14 cellular contexts compared by ENCODE assay signal in genomic region chrY:7285388-7285787, GRCh38.
"Had no signal": no experiment of that assay in that cellular context is flagged by ENCODE, and none has a peak within 500 bp of the region (broad histone marks: within the 10 kb centered on the region; RNA-seq: fewer than 3 reads in every experiment).

No MANE protein-coding gene starts in this region.

- DNase-seq: activated CD4-positive, alpha-beta T cell treated with anti-CD3 and anti-CD28 coated beads for 48 hours; adrenal gland; central memory CD4-positive, alpha-beta T cell; effector memory CD4-positive, alpha-beta T cell; kidney; left ventricle myocardium superior; small intestine; transverse colon had no signal

- H3K4me1 ChIP-seq: adrenal gland, gastroesophageal sphincter, parathyroid adenoma, right atrium auricular region, transverse colon had no signal

- H3K9me3 Mint-ChIP-seq: neural crest cell had no signal

- H3K27ac ChIP-seq: adrenal gland, epithelial cell of prostate, gastroesophageal sphincter, parathyroid adenoma, right atrium auricular region, transverse colon, VCaP had no signal

- H3K4me3 Mint-ChIP-seq: neural crest cell had no signal

- H3K9ac ChIP-seq: parathyroid adenoma had no signal

- H3K9me3 ChIP-seq: adrenal gland, gastroesophageal sphincter, right atrium auricular region, transverse colon had no signal

- H3K4me1 Mint-ChIP-seq: neural crest cell had no signal

- ATAC-seq: gastroesophageal sphincter, left ventricle myocardium superior had no signal

- H3K79me2 ChIP-seq: parathyroid adenoma had no signal

- H3K36me3 ChIP-seq: adrenal gland, gastroesophageal sphincter, right atrium auricular region, transverse colon had no signal

- H3K4me3 ChIP-seq: adrenal gland, gastroesophageal sphincter, right atrium auricular region, transverse colon had no signal

- H2AFZ ChIP-seq: parathyroid adenoma had no signal

- H3K27me3 ChIP-seq: adrenal gland, gastroesophageal sphincter, right atrium auricular region, transverse colon had no signal
